ENCODE assay signal across 30 cellular contexts in genomic region chr20:42341654-42342053, GRCh38.
"Had no signal": no experiment of that assay in that cellular context is flagged by ENCODE, and none has a peak within 500 bp of the region (broad histone marks: within the 10 kb centered on the region; RNA-seq: fewer than 3 reads in every experiment).

No MANE protein-coding gene starts in this region.

- H3K27me3 ChIP-seq: body of pancreas, brain microvascular endothelial cell, breast epithelium had no signal

- H3K9me3 ChIP-seq: body of pancreas, breast epithelium had no signal

- H3K36me3 ChIP-seq: brain microvascular endothelial cell, breast epithelium had no signal

- H3K4me1 ChIP-seq: body of pancreas, breast epithelium had no signal

- DNase-seq: activated B cell treated with CpG ODN at 0.5 μM for 24 hours; activated CD4-positive, alpha-beta memory T cell treated with anti-CD3 and anti-CD28 coated beads for 36 hours; activated CD4-positive, alpha-beta T cell treated with anti-CD3 and anti-CD28 coated beads for 4 hours; activated CD4-positive, alpha-beta T cell treated with anti-CD3 and anti-CD28 coated beads, Interleukin-2, amount 10 ng/mL, durations not matched to agents 24 days and 14 days; activated CD4-positive, alpha-beta T cell treated with anti-CD3 and anti-CD28 coated beads, Interleukin-2, amount 50 U/mL, for 1 hour; activated CD4-positive, alpha-beta T cell treated with anti-CD3 and anti-CD28 coated beads, Interleukin-2, amount 50 U/mL, for 4 hours; activated CD4-positive, CD25-positive, alpha-beta regulatory T cell treated with anti-CD3 and anti-CD28 coated beads, Interleukin-2, amount 50 U/mL, for 72 hours; activated CD8-positive, alpha-beta memory T cell treated with anti-CD3 and anti-CD28 coated beads, Interleukin-2, amount 50 U/mL, for 4 hours; activated CD8-positive, alpha-beta T cell treated with anti-CD3 and anti-CD28 coated beads for 36 hours; activated effector memory CD4-positive, alpha-beta T cell treated with anti-CD3 and anti-CD28 coated beads, Interleukin-2, amount 50 U/mL, for 16 hours; activated gamma-delta T cell treated with Interleukin-2 at 50 U/mL for 16 hours; activated naive CD4-positive, alpha-beta T cell; activated naive CD4-positive, alpha-beta T cell treated with anti-CD3 and anti-CD28 coated beads for 36 hours; activated naive CD8-positive, alpha-beta T cell treated with anti-CD3 and anti-CD28 coated beads, Interleukin-2, amount 10 ng/mL, durations not matched to agents 7 days and 5 days; activated naive CD8-positive, alpha-beta T cell treated with anti-CD3 and anti-CD28 coated beads, Interleukin-2, amount 50 U/mL, for 24 hours; activated T-cell treated with anti-CD3 and anti-CD28 coated beads for 4 hours; activated T-cell treated with anti-CD3 and anti-CD28 coated beads, Interleukin-2, amount 50 U/mL, for 1 hour; activated T-cell treated with anti-CD3 and anti-CD28 coated beads, Interleukin-2, amount 50 U/mL, for 4 hours; activated T-cell treated with anti-CD3 and anti-CD28 coated beads, Interleukin-2, amount 50 U/mL, for 72 hours; amygdala; aorta; body of pancreas; brain microvascular endothelial cell; central memory CD4-positive, alpha-beta T cell; SW 1271; T-helper 1 cell; T-helper 2 cell; T-helper 9 cell had no signal

- H3K4me3 ChIP-seq: body of pancreas, breast epithelium had no signal

- ATAC-seq: activated CD8-positive, alpha-beta T cell treated with anti-CD3 and anti-CD28 coated beads for 36 hours; activated naive CD8-positive, alpha-beta T cell treated with anti-CD3 and anti-CD28 coated beads, Interleukin-2, amount 50 U/mL, for 24 hours; activated T-cell treated with anti-CD3 and anti-CD28 coated beads, Interleukin-2, amount 50 U/mL, for 4 hours; activated T-cell treated with anti-CD3 and anti-CD28 coated beads, Interleukin-2, amount 50 U/mL, for 72 hours; activated T-helper 17 cell treated with anti-CD3 and anti-CD28 coated beads, Interleukin-2, amount 50 U/mL, for 72 hours; body of pancreas had no signal

- H3K27ac ChIP-seq: body of pancreas, brain microvascular endothelial cell, breast epithelium had no signal
